ENCODE assay signal across 29 cellular contexts in genomic region chr2:169119117-169119770, GRCh38. TPM values are rescaled to one million over a fixed set of nuclear protein-coding genes. Genes with fewer than 3 reads are reported as not detected.
DNase-seq lines count a peak whose midpoint lies in the region; ATAC-seq and TF ChIP-seq lines count a peak whose summit lies in the region.
"Had no signal": no experiment of that assay in that cellular context is flagged by ENCODE, and none has a peak within 500 bp of the region (broad histone marks: within the 10 kb centered on the region; RNA-seq: fewer than 3 reads in every experiment).

No MANE protein-coding gene starts in this region.

- H2BK120ac ChIP-seq in trophoblast cell (ENCODE audit: insufficient read depth, low read length, poor library complexity): no peak overlapping the region

- no peaks in the 10 kb centered on the region for H3K79me2 ChIP-seq in trophoblast cell (ENCODE audit: control insufficient read depth, insufficient read depth, low read length, poor library complexity)
- H3K79me2 ChIP-seq: hepatocyte had no signal

- H4K8ac ChIP-seq in trophoblast cell (ENCODE audit: low read depth, low read length): no peak overlapping the region

- H3K4me3 ChIP-seq in right atrium auricular region (no peak overlapping the region), fibroblast of the aortic adventitia (ENCODE audit: low read depth, low read length) (no peak overlapping the region), stomach (no peak overlapping the region), trophoblast cell (ENCODE audit: low read depth, low read length) (no peak overlapping the region)
- H3K4me3 ChIP-seq: body of pancreas, gastroesophageal sphincter, hepatocyte, suprapubic skin had no signal

- H3K18ac ChIP-seq in trophoblast cell (ENCODE audit: low read length): no peak overlapping the region

- no peak overlapping the region for H4K91ac ChIP-seq in trophoblast cell (ENCODE audit: low read depth, low read length)

- no peak overlapping the region for H2BK5ac ChIP-seq in trophoblast cell (ENCODE audit: low read depth, low read length, poor library complexity)

- H3K27ac ChIP-seq in right atrium auricular region (no peak overlapping the region), stomach (no peak overlapping the region), trophoblast cell (ENCODE audit: low read depth, low read length) (no peak overlapping the region)
- H3K27ac ChIP-seq: body of pancreas, gastroesophageal sphincter, hepatocyte, RWPE1, suprapubic skin had no signal

- no peak overlapping the region for H3K4me2 ChIP-seq in trophoblast cell (ENCODE audit: low read length)
- H3K4me2 ChIP-seq: hepatocyte had no signal

- peaks cover 0 to 26% of the 10 kb centered on the region in 2 donors for H3K4me1 ChIP-seq in right atrium auricular region
- H3K4me1 ChIP-seq in stomach: no peaks in the 10 kb centered on the region
- H3K4me1 ChIP-seq in trophoblast cell (ENCODE audit: control insufficient read depth in 1 of 2, insufficient read depth in 2 of 2, low read length in 2 of 2): no peaks in the 10 kb centered on the region
- H3K4me1 ChIP-seq: body of pancreas, gastroesophageal sphincter, suprapubic skin had no signal

- intact Hi-C loops in left ventricle myocardium superior (cut with micrococcal nuclease) (no loop called here), stomach (cut with DNase I; ENCODE audit: low total_unique reads) (no loop called here)

- H4K12ac ChIP-seq in trophoblast cell (ENCODE audit: low read depth, low read length): no peak overlapping the region

- ATAC-seq in left ventricle myocardium superior: peak; percentile 27
- ATAC-seq: activated CD8-positive, alpha-beta T cell treated with anti-CD3 and anti-CD28 coated beads for 36 hours; body of pancreas; gastroesophageal sphincter; left lobe of liver; stimulated activated naive B cell treated with anti-CD40 and anti-IgM and Interleukin-4, amounts not matched to agents 10 μg/mL and 1 μg/mL and 100 μg/mL, for 72 hours had no signal

- peaks cover 7% of the 10 kb centered on the region for H3K27me3 Mint-ChIP-seq in brain
- H3K27me3 Mint-ChIP-seq: activated CD8-positive, alpha-beta T cell treated with anti-CD3 and anti-CD28 coated beads for 36 hours had no signal

- no peak overlapping the region for H3K14ac ChIP-seq in trophoblast cell (ENCODE audit: low read length)

- no peak overlapping the region for H3K4ac ChIP-seq in trophoblast cell (ENCODE audit: low read depth, low read length)

- H3K23ac ChIP-seq in trophoblast cell (ENCODE audit: low read length): no peak overlapping the region

- H3K36me3 ChIP-seq in right atrium auricular region: no peaks in the 10 kb centered on the region
- no peaks in the 10 kb centered on the region for H3K36me3 ChIP-seq in stomach
- H3K36me3 ChIP-seq in trophoblast cell (ENCODE audit: control insufficient read depth in 1 of 2, insufficient read depth in 2 of 2, low read length in 2 of 2): peaks cover 0 to 2% of the 10 kb centered on the region in 2 experiments
- H3K36me3 ChIP-seq: gastroesophageal sphincter, suprapubic skin had no signal

- DNase-seq in left ventricle myocardium superior: no peak
- no peak for DNase-seq in right atrium auricular region (ENCODE audit: low spot score)
- DNase-seq in fibroblast of the aortic adventitia (ENCODE audit: low read depth): peak; percentile 8
- no peak for DNase-seq in stomach
- no peak for DNase-seq in trophoblast cell
- DNase-seq in HT-29 (ENCODE audit: low spot score): no peak
- DNase-seq in putamen (ENCODE audit: low spot score): no peak
- DNase-seq: activated CD8-positive, alpha-beta T cell treated with anti-CD3 and anti-CD28 coated beads for 36 hours; activated effector memory CD4-positive, alpha-beta T cell treated with anti-CD3 and anti-CD28 coated beads, Interleukin-2, amount 50 U/mL, for 16 hours; activated naive CD8-positive, alpha-beta T cell treated with anti-CD3 and anti-CD28 coated beads, Interleukin-2, amount 10 ng/mL, durations not matched to agents 7 days and 5 days; body of pancreas; CD4-positive, alpha-beta memory T cell; effector CD4-positive, alpha-beta T cell; erythroblast; mesendoderm; MM.1S; NCI-H146; NCI-H446 treated with DMSO at 0.1 percent for 48 hours; NCI-H82; stimulated activated CD4-positive, alpha-beta T cell treated with anti-CD3 and anti-CD28 coated beads, Interleukin-15, amount 100 ng/mL, for 24 hours; stimulated activated naive B cell treated with anti-CD40 and anti-IgM and Interleukin-4, amounts not matched to agents 10 μg/mL and 1 μg/mL and 100 μg/mL, for 72 hours had no signal

- H3K4me3 Mint-ChIP-seq in brain: peak overlapping the region in 1 of 5 experiments; percentile 55
- H3K4me3 Mint-ChIP-seq: activated CD8-positive, alpha-beta T cell treated with anti-CD3 and anti-CD28 coated beads for 36 hours; activated naive CD8-positive, alpha-beta T cell treated with anti-CD3 and anti-CD28 coated beads, Interleukin-2, amount 10 ng/mL, durations not matched to agents 7 days and 5 days; CD4-positive, alpha-beta memory T cell; IgD-negative memory B cell; stimulated activated naive B cell treated with anti-CD40 and anti-IgM and Interleukin-4, amounts not matched to agents 10 μg/mL and 1 μg/mL and 100 μg/mL, for 72 hours had no signal

- WGBS in stomach, 5 donors: 53 to 67% (median 63%) methylated on average over 4 of the region's 4 CpGs
- WGBS in trophoblast cell (ENCODE audit: extremely low coverage, insufficient coverage, insufficient read length): no CpG with 5 or more reads among the region's 4 CpGs

- H2AFZ ChIP-seq in trophoblast cell (ENCODE audit: insufficient read depth, low read length, poor library complexity): no peak overlapping the region
- H2AFZ ChIP-seq: hepatocyte had no signal

- no peak for TF ChIP-seq POLR2A in stomach (IDR thresholded peaks at IDR 0.05)

- no peak overlapping the region for H3K9ac ChIP-seq in trophoblast cell (ENCODE audit: low read length)

- H3K27me3 ChIP-seq in right atrium auricular region (no peaks in the 10 kb centered on the region), stomach (no peaks in the 10 kb centered on the region), trophoblast cell (ENCODE audit: insufficient read depth, low read length) (no peaks in the 10 kb centered on the region)
- H3K27me3 ChIP-seq: body of pancreas, suprapubic skin had no signal

- no peak overlapping the region for H2AK5ac ChIP-seq in trophoblast cell (ENCODE audit: low read length)

- no peak overlapping the region for H2BK12ac ChIP-seq in trophoblast cell (ENCODE audit: low read length)

- TF ChIP-seq CTCF in right atrium auricular region (IDR thresholded peaks at IDR 0.05) (no peak), brain (conservative IDR thresholded peaks at IDR 0.05) (no peak), fibroblast of the aortic adventitia (IDR thresholded peaks at IDR 0.05; ENCODE audit: insufficient read depth, low read length) (no peak), stomach (IDR thresholded peaks at IDR 0.05) (no peak)

- H3K9me3 ChIP-seq in right atrium auricular region (no peaks in the 10 kb centered on the region), stomach (no peaks in the 10 kb centered on the region), trophoblast cell (ENCODE audit: insufficient read depth, low read depth, low read length) (peaks cover 4% of the 10 kb centered on the region)
- H3K9me3 ChIP-seq: body of pancreas, gastroesophageal sphincter, suprapubic skin had no signal

- peaks cover 0 to 25% (median 18%) of the 10 kb centered on the region in 5 experiments for H3K9me3 Mint-ChIP-seq in brain
- H3K9me3 Mint-ChIP-seq: activated CD8-positive, alpha-beta T cell treated with anti-CD3 and anti-CD28 coated beads for 36 hours; activated naive CD8-positive, alpha-beta T cell treated with anti-CD3 and anti-CD28 coated beads, Interleukin-2, amount 10 ng/mL, durations not matched to agents 7 days and 5 days had no signal

- H3K36me3 Mint-ChIP-seq in brain: no peaks in the 10 kb centered on the region
- H3K36me3 Mint-ChIP-seq: CD4-positive, alpha-beta memory T cell; IgD-negative memory B cell; stimulated activated naive B cell treated with anti-CD40 and anti-IgM and Interleukin-4, amounts not matched to agents 10 μg/mL and 1 μg/mL and 100 μg/mL, for 72 hours had no signal

- no peak for TF ChIP-seq EP300 in stomach (IDR thresholded peaks at IDR 0.05)

- H3K27ac Mint-ChIP-seq in brain: peak overlapping the region; percentile 14 to 82 (median 64)
- H3K27ac Mint-ChIP-seq: activated CD8-positive, alpha-beta T cell treated with anti-CD3 and anti-CD28 coated beads for 36 hours; activated naive CD8-positive, alpha-beta T cell treated with anti-CD3 and anti-CD28 coated beads, Interleukin-2, amount 10 ng/mL, durations not matched to agents 7 days and 5 days; CD4-positive, alpha-beta memory T cell; IgD-negative memory B cell; stimulated activated naive B cell treated with anti-CD40 and anti-IgM and Interleukin-4, amounts not matched to agents 10 μg/mL and 1 μg/mL and 100 μg/mL, for 72 hours had no signal

- peaks cover 12% of the 10 kb centered on the region for H3K4me1 Mint-ChIP-seq in brain
- H3K4me1 Mint-ChIP-seq: IgD-negative memory B cell had no signal

- H3K79me1 ChIP-seq in trophoblast cell (ENCODE audit: low read length): no peaks in the 10 kb centered on the region

RNA-seq across cellular contexts. Expression of gene DHRS9, which starts 49.9 kb away (rescaled TPM):
- total RNA-seq in left ventricle myocardium superior (0.74 TPM), right atrium auricular region (100 to 1,000 TPM in 1 of 2 donors, 10 to 100 TPM in 1; 31.4 to 135 TPM), fibroblast of the aortic adventitia (ENCODE audit: low replicate concordance) (0.36 TPM in 1 of 2 replicates, not detected in the other), stomach (10 to 100 TPM in 1 of 5 donors, 1 to 10 TPM in 3, not detected in 1; 1.3 to 19.3 (median 5.1) TPM)
- polyA plus RNA-seq in brain (ENCODE audit: insufficient read depth, low read depth, low replicate concordance) (0.44 TPM), stomach (1 to 10 TPM; 1.6 to 3.5 (median 2.5) TPM)
- polyA plus RNA-seq in trophoblast cell (2013): 1.3 and 1.7 TPM in 2 replicates
- 0.33 and 0.57 TPM in 2 replicates for total RNA-seq in HT-29 (2014; rRNA removed; shearing (Covaris generic))
- total RNA-seq: A172; activated CD8-positive, alpha-beta T cell treated with anti-CD3 and anti-CD28 coated beads for 36 hours had no signal
- polyA plus RNA-seq: CD4-positive, alpha-beta memory T cell had no signal
